ENCODE assay signal across 19 cellular contexts in the genomic region with DNA sequence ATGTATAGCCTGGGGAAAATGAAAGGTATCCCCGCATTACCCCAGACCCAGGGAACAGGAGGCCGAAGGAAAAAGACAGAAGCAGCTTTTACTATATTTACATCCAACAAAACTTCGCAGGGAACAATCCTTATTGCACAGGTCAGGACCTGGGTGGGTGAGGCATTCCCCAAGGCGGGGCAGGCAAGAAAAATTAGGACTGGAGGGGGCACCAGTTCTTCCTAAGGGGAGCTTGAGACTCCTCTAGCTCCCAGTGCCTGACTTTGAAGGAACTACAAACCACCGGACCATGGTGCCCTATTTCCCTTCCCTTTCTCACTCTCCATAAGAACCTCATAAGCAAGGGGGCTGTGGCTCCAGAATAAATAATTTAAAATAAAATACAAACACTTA. TPM values are rescaled to one million over a fixed set of nuclear protein-coding genes. Genes with fewer than 3 reads are reported as not detected.
DNase-seq lines count a peak whose midpoint lies in the region; ATAC-seq and TF ChIP-seq lines count a peak whose summit lies in the region.
"Had no signal": no experiment of that assay in that cellular context is flagged by ENCODE, and none has a peak within 500 bp of the region (broad histone marks: within the 10 kb centered on the region; RNA-seq: fewer than 3 reads in every experiment).

No MANE protein-coding gene starts in this region.

- intact Hi-C loops in uterus (cut with DNase I; ENCODE audit: low total_unique reads), result no loop called here

- H3K36me3 Mint-ChIP-seq in chondrocyte (ENCODE audit: low read depth) (peaks cover 4% of the 10 kb centered on the region), neural crest cell (ENCODE audit: low read depth) (peaks cover 1% of the 10 kb centered on the region)

- TF ChIP-seq CTCF in 22Rv1 (IDR thresholded peaks at IDR 0.05) (no peak), chondrocyte (IDR thresholded peaks at IDR 0.05) (no peak), neural crest cell (conservative IDR thresholded peaks at IDR 0.05) (no peak), uterus (IDR thresholded peaks at IDR 0.05) (no peak)

- H3K4me3 ChIP-seq in H7 (ENCODE audit: insufficient read depth, low read depth, low read length) (no peak overlapping the region), uterus (no peak overlapping the region)
- H3K4me3 ChIP-seq: HAP-1, heart left ventricle had no signal

- no peak for TF ChIP-seq POLR2A in uterus (IDR thresholded peaks at IDR 0.05)

- no peaks in the 10 kb centered on the region for H3K27me3 ChIP-seq in H7 (ENCODE audit: control insufficient read depth, insufficient read depth, low read length)
- H3K27me3 ChIP-seq in uterus, result no peaks in the 10 kb centered on the region
- H3K27me3 ChIP-seq: heart left ventricle had no signal

- DNase-seq in H7 (peak; percentile 21), chondrocyte (ENCODE audit: low spot score) (no peak), neural crest cell (ENCODE audit: low read depth, low spot score) (no peak), activated gamma-delta T cell treated with Interleukin-2 at 50 U/mL for 16 hours (no peak), uterus (no peak)
- DNase-seq: activated CD4-positive, alpha-beta memory T cell treated with anti-CD3 and anti-CD28 coated beads, Interleukin-2, amount 10 ng/mL, durations not matched to agents 7 days and 5 days; activated T-cell treated with anti-CD3 and anti-CD28 coated beads, Interleukin-2, amount 50 U/mL, for 72 hours; effector memory CD4-positive, alpha-beta T cell; heart left ventricle; immature natural killer cell; NCI-H1092; NCI-H524; retina had no signal

- no peaks in the 10 kb centered on the region for H3K9me3 ChIP-seq in uterus
- H3K9me3 ChIP-seq: HAP-1, heart left ventricle had no signal

- H3K4me1 Mint-ChIP-seq in chondrocyte (ENCODE audit: low read depth), result peaks cover 10% of the 10 kb centered on the region
- peaks cover 20% of the 10 kb centered on the region for H3K4me1 Mint-ChIP-seq in neural crest cell
- H3K4me1 Mint-ChIP-seq: nephron had no signal

- no peak for ATAC-seq in GM21515 (IDR thresholded peaks at IDR 0.05; ENCODE audit: unreplicated experiment)
- no peak for ATAC-seq in GM21825 (IDR thresholded peaks at IDR 0.05; ENCODE audit: unreplicated experiment)

- no peaks in the 10 kb centered on the region for H3K27me3 Mint-ChIP-seq in chondrocyte (ENCODE audit: low read depth)
- no peaks in the 10 kb centered on the region for H3K27me3 Mint-ChIP-seq in neural crest cell (ENCODE audit: low read depth)
- H3K27me3 Mint-ChIP-seq: activated CD4-positive, alpha-beta memory T cell treated with anti-CD3 and anti-CD28 coated beads, Interleukin-2, amount 10 ng/mL, durations not matched to agents 7 days and 5 days; central memory CD8-positive, alpha-beta T cell had no signal

- 0 out of 2 replicates have a peak overlapping the region, but pooled peaks have one; percentile 26 for H3K27ac ChIP-seq in 22Rv1
- H3K27ac ChIP-seq in uterus, result no peak overlapping the region

- H3K36me3 ChIP-seq in H7 (replicated peaks; ENCODE audit: control insufficient read depth, insufficient read depth, low read length), result peaks cover 15% of the 10 kb centered on the region
- H3K36me3 ChIP-seq in uterus, result no peaks in the 10 kb centered on the region

- peak overlapping the region; percentile 74 for H3K27ac Mint-ChIP-seq in chondrocyte (ENCODE audit: unreplicated experiment)
- peak overlapping the region; percentile 88 for H3K27ac Mint-ChIP-seq in neural crest cell (ENCODE audit: unreplicated experiment)
- H3K27ac Mint-ChIP-seq: activated CD4-positive, alpha-beta memory T cell treated with anti-CD3 and anti-CD28 coated beads, Interleukin-2, amount 10 ng/mL, durations not matched to agents 7 days and 5 days; activated T-cell treated with anti-CD3 and anti-CD28 coated beads, Interleukin-2, amount 50 U/mL, for 72 hours; nephron had no signal

- H3K4me3 Mint-ChIP-seq in chondrocyte (ENCODE audit: unreplicated experiment) (no peak overlapping the region), neural crest cell (peak overlapping the region; percentile 26)
- H3K4me3 Mint-ChIP-seq: activated CD4-positive, alpha-beta memory T cell treated with anti-CD3 and anti-CD28 coated beads, Interleukin-2, amount 10 ng/mL, durations not matched to agents 7 days and 5 days; activated T-cell treated with anti-CD3 and anti-CD28 coated beads, Interleukin-2, amount 50 U/mL, for 72 hours; central memory CD8-positive, alpha-beta T cell; immature natural killer cell; nephron had no signal

- no peaks in the 10 kb centered on the region for H3K4me1 ChIP-seq in uterus
- H3K4me1 ChIP-seq: HAP-1 had no signal

- H3K9me3 Mint-ChIP-seq in chondrocyte (ENCODE audit: low read depth) (no peaks in the 10 kb centered on the region), neural crest cell (no peaks in the 10 kb centered on the region)
- H3K9me3 Mint-ChIP-seq: activated CD4-positive, alpha-beta memory T cell treated with anti-CD3 and anti-CD28 coated beads, Interleukin-2, amount 10 ng/mL, durations not matched to agents 7 days and 5 days; activated T-cell treated with anti-CD3 and anti-CD28 coated beads, Interleukin-2, amount 50 U/mL, for 72 hours; central memory CD8-positive, alpha-beta T cell; immature natural killer cell; nephron had no signal

RNA-seq across cellular contexts. Expression of gene GATAD2B, which starts 6.7 kb away (rescaled TPM):
- 8.9 and 10.9 TPM in 2 replicates for total RNA-seq in H7 (2014; rRNA removed; shearing (Covaris generic))
- 46.4 to 48.1 TPM (median 47.0 TPM) in 3 replicates for total RNA-seq in chondrocyte
- 49.7 and 52.5 TPM in 2 replicates for total RNA-seq in neural crest cell
- 10 to 100 TPM in 3 of 4 donors, 1 to 10 TPM in 1; 7.1 to 79.0 (median 26.6) TPM for total RNA-seq in uterus

RNA-seq across cellular contexts. Expression of gene DENND4B, which starts 17.1 kb away (rescaled TPM):
- 41.9 and 57.0 TPM in 2 replicates for total RNA-seq in H7 (2014; rRNA removed; shearing (Covaris generic))
- total RNA-seq in chondrocyte (32.1 to 36.7 TPM (median 36.2 TPM) in 3 replicates), neural crest cell (71.6 and 75.2 TPM in 2 replicates), uterus (10 to 100 TPM in 3 of 4 donors, 1 to 10 TPM in 1; 5.6 to 94.9 (median 30.1) TPM)

RNA-seq across cellular contexts. Expression of gene CRTC2, which starts 29.0 kb away (rescaled TPM):
- 17.1 and 22.4 TPM in 2 replicates for total RNA-seq in H7 (2014; rRNA removed; shearing (Covaris generic))
- total RNA-seq in chondrocyte (24.2 to 32.5 TPM (median 30.9 TPM) in 3 replicates), neural crest cell (34.1 and 34.7 TPM in 2 replicates), uterus (10 to 100 TPM in 2 of 4 donors, 1 to 10 TPM in 2; 5.9 to 57.2 (median 15.5) TPM)

RNA-seq across cellular contexts. Expression of gene SLC39A1, which starts 33.9 kb away (rescaled TPM):
- 310 and 377 TPM in 2 replicates for total RNA-seq in H7 (2014; rRNA removed; shearing (Covaris generic))
- total RNA-seq in chondrocyte (83.5 to 87.8 TPM (median 85.6 TPM) in 3 replicates), neural crest cell (107 and 113 TPM in 2 replicates), uterus (10 to 100 TPM; 66.3 to 96.2 (median 83.6) TPM)

RNA-seq across cellular contexts. Expression of gene CREB3L4, which starts 38.3 kb away (rescaled TPM):
- 58.2 and 81.2 TPM in 2 replicates for total RNA-seq in H7 (2014; rRNA removed; shearing (Covaris generic))
- total RNA-seq in chondrocyte (3.7 to 6.6 TPM (median 4.4 TPM) in 3 replicates), neural crest cell (18.2 and 20.0 TPM in 2 replicates), uterus (10 to 100 TPM in 3 of 4 donors, 1 to 10 TPM in 1; 1.8 to 16.1 (median 13.0) TPM)
